Comparison of ENCODE assay signal across 1 cellular context in genomic region chr18:62505669-62506494, GRCh38.
TF ChIP-seq lines count a peak whose summit lies in the region.

No MANE protein-coding gene starts in this region.

TF ChIP-seq in GM12878, 131 proteins besides CTCF, POLR2A, EP300 and RAD21 (continued from another document):
- TF ChIP-seq, protein P1, sequence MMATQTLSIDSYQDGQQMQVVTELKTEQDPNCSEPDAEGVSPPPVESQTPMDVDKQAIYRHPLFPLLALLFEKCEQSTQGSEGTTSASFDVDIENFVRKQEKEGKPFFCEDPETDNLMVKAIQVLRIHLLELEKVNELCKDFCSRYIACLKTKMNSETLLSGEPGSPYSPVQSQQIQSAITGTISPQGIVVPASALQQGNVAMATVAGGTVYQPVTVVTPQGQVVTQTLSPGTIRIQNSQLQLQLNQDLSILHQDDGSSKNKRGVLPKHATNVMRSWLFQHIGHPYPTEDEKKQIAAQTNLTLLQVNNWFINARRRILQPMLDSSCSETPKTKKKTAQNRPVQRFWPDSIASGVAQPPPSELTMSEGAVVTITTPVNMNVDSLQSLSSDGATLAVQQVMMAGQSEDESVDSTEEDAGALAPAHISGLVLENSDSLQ (IDR thresholded peaks at IDR 0.05), result no peak
- no peak for TF ChIP-seq MXI1 (IDR thresholded peaks at IDR 0.05; ENCODE audit: low read depth, low read length)
- TF ChIP-seq BCL11A (IDR thresholded peaks at IDR 0.05; ENCODE audit: low read depth, low read length), result no peak
- no peak for TF ChIP-seq MAX (IDR thresholded peaks at IDR 0.05; ENCODE audit: low read depth, low read length)
- peak; percentile 75 for TF ChIP-seq RELB (IDR thresholded peaks at IDR 0.05; ENCODE audit: low read depth)
- TF ChIP-seq NR2F1 (conservative IDR thresholded peaks at IDR 0.05), result peak; percentile 76
- TF ChIP-seq ZNF207 (IDR thresholded peaks at IDR 0.05; ENCODE audit: borderline replicate concordance), result no peak
- peak; percentile 31 for TF ChIP-seq SKIL (IDR thresholded peaks at IDR 0.05; ENCODE audit: low read depth, poor library complexity, severe bottlenecking)
- TF ChIP-seq CBX5 (IDR thresholded peaks at IDR 0.05; ENCODE audit: low read depth), result no peak
- no peak for TF ChIP-seq FOS (IDR thresholded peaks at IDR 0.05; ENCODE audit: borderline replicate concordance, extremely low read depth, insufficient read length)
- TF ChIP-seq ZNF622 (IDR thresholded peaks at IDR 0.05), result no peak
- TF ChIP-seq NRF1 (conservative IDR thresholded peaks at IDR 0.05; ENCODE audit: low read depth, low read length), result no peak
- TF ChIP-seq SP1 (IDR thresholded peaks at IDR 0.05; ENCODE audit: low read depth, low read length), result no peak
- TF ChIP-seq CHD2 (IDR thresholded peaks at IDR 0.05; ENCODE audit: borderline replicate concordance, low read depth, low read length), result 0 out of 2 replicates have a peak, but pooled peaks have one; percentile 21
- TF ChIP-seq PAX8 (IDR thresholded peaks at IDR 0.05), result no peak
- no peak for TF ChIP-seq MYB (IDR thresholded peaks at IDR 0.05; ENCODE audit: borderline replicate concordance, low read depth, low read length)
- TF ChIP-seq CREM (IDR thresholded peaks at IDR 0.05; ENCODE audit: low read depth), result 0 out of 2 replicates have a peak, but pooled peaks have one; percentile 11
- TF ChIP-seq TBL1XR1 (IDR thresholded peaks at IDR 0.05; ENCODE audit: low read depth, low read length), result 0 out of 2 replicates have a peak, but pooled peaks have one; percentile 23
- 0 out of 2 replicates have a peak, but pooled peaks have one; percentile 36 for TF ChIP-seq CREB1 (IDR thresholded peaks at IDR 0.05; ENCODE audit: low read depth)
- TF ChIP-seq JUNB (IDR thresholded peaks at IDR 0.05), result peak; percentile 46; the same call in 1 of the 2 replicates
- 0 out of 2 replicates have a peak, but pooled peaks have one; percentile 18 for TF ChIP-seq GATAD2B (conservative IDR thresholded peaks at IDR 0.05; ENCODE audit: low read depth)
- no peak for TF ChIP-seq CBFB (IDR thresholded peaks at IDR 0.05; ENCODE audit: low read depth)
- TF ChIP-seq ZNF592 (IDR thresholded peaks at IDR 0.05), result no peak
- no peak for TF ChIP-seq PML (IDR thresholded peaks at IDR 0.05; ENCODE audit: low read length)
- no peak for TF ChIP-seq CEBPZ (IDR thresholded peaks at IDR 0.05; ENCODE audit: low read depth, low read length)
- peak; percentile 95 for TF ChIP-seq ZNF384 (IDR thresholded peaks at IDR 0.05; ENCODE audit: borderline replicate concordance, low read depth, low read length)
TF ChIP-seq in GM12878: peak in this region for 26.
